In genomic region chr15:90036806-90037509, GRCh38 we compare ENCODE assay signal across 10 cellular contexts. TPM values are rescaled to one million over a fixed set of nuclear protein-coding genes. Genes with fewer than 3 reads are reported as not detected.
DNase-seq lines count a peak whose midpoint lies in the region; ATAC-seq and TF ChIP-seq lines count a peak whose summit lies in the region.
"Had no signal": no experiment of that assay in that cellular context is flagged by ENCODE, and none has a peak within 500 bp of the region (broad histone marks: within the 10 kb centered on the region; RNA-seq: fewer than 3 reads in every experiment).

No MANE protein-coding gene starts in this region.

- H3K27ac Mint-ChIP-seq in HFFc6 (peak overlapping the region; percentile 83), chondrocyte (ENCODE audit: unreplicated experiment) (no peak overlapping the region), nephron progenitor cell (peak overlapping the region; percentile 80)

- peak overlapping the region; percentile 44 for H3K27ac ChIP-seq in BLaER1

- TF ChIP-seq CTCF in HFFc6 (IDR thresholded peaks at IDR 0.05) (no peak), chondrocyte (IDR thresholded peaks at IDR 0.05) (no peak), nephron progenitor cell (IDR thresholded peaks at IDR 0.05) (no peak)

- no peaks in the 10 kb centered on the region for H3K9me3 Mint-ChIP-seq in HFFc6
- no peaks in the 10 kb centered on the region for H3K9me3 Mint-ChIP-seq in chondrocyte (ENCODE audit: low read depth)
- no peaks in the 10 kb centered on the region for H3K9me3 Mint-ChIP-seq in nephron progenitor cell

- H3K27me3 Mint-ChIP-seq in HFFc6 (ENCODE audit: insufficient read depth) (no peaks in the 10 kb centered on the region; the same call in 1 of the 2 replicates), chondrocyte (ENCODE audit: low read depth) (no peaks in the 10 kb centered on the region), nephron progenitor cell (ENCODE audit: low read depth, poor library complexity) (no peaks in the 10 kb centered on the region)

- peaks cover 78% of the 10 kb centered on the region for H3K4me1 Mint-ChIP-seq in HFFc6 (ENCODE audit: low read depth)
- H3K4me1 Mint-ChIP-seq in chondrocyte (ENCODE audit: low read depth), result peaks cover 48% of the 10 kb centered on the region
- H3K4me1 Mint-ChIP-seq in nephron progenitor cell, result peaks cover 91% of the 10 kb centered on the region

- ATAC-seq in GM18517 (IDR thresholded peaks at IDR 0.05; ENCODE audit: unreplicated experiment), result no peak
- ATAC-seq in HG02840 (IDR thresholded peaks at IDR 0.05; ENCODE audit: low FRiP score, unreplicated experiment), result no peak
- ATAC-seq in GM21423 (IDR thresholded peaks at IDR 0.05; ENCODE audit: unreplicated experiment), result no peak
- ATAC-seq: Panc1 had no signal

- no peak overlapping the region for H3K4me3 ChIP-seq in BLaER1

- no peak for DNase-seq in HFFc6
- DNase-seq in chondrocyte (ENCODE audit: low spot score), result peak; percentile 42
- DNase-seq in nephron progenitor cell, result no peak
- DNase-seq in AG08395 (ENCODE audit: low spot score), result no peak
- DNase-seq: NCI-H2171 treated with DMSO at 0.1 percent for 48 hours had no signal

- H3K9ac ChIP-seq in BLaER1, result no peak overlapping the region

- H3K4me2 ChIP-seq in BLaER1, result peak overlapping the region; percentile 88

- H3K36me3 Mint-ChIP-seq in HFFc6 (ENCODE audit: low read depth) (peaks cover 4% of the 10 kb centered on the region), chondrocyte (ENCODE audit: low read depth) (no peaks in the 10 kb centered on the region), nephron progenitor cell (ENCODE audit: low read depth) (no peaks in the 10 kb centered on the region)

- H3K4me3 Mint-ChIP-seq in HFFc6 (0 out of 2 replicates have a peak overlapping the region, but pooled peaks have one; percentile 43), chondrocyte (ENCODE audit: unreplicated experiment) (no peak overlapping the region), nephron progenitor cell (peak overlapping the region; percentile 59)

- H3K9me3 ChIP-seq in BLaER1, result no peaks in the 10 kb centered on the region

- no peaks in the 10 kb centered on the region for H3K27me3 ChIP-seq in BLaER1

- H3K36me3 ChIP-seq in BLaER1, result no peaks in the 10 kb centered on the region

- H4K20me1 ChIP-seq in BLaER1, result no peaks in the 10 kb centered on the region

- peaks cover 99% of the 10 kb centered on the region for H3K4me1 ChIP-seq in BLaER1

RNA-seq across cellular contexts. Expression of gene ZNF710, which starts 35.8 kb away (rescaled TPM):
- total RNA-seq in HFFc6 (2021; fragmentation: NEBNext Ultra II Directional; extraction: Animal tissue kit (Norgen Biotek cat#: 25700)), result 10 to 100 TPM; 17.6 to 23.3 (median 20.3) TPM
- total RNA-seq in chondrocyte, result 6.7 to 14.4 TPM (median 12.9 TPM) in 3 replicates
